Comparison of ENCODE assay signal across 21 cellular contexts in genomic region chr1:115546846-115547245, GRCh38.
DNase-seq lines count a peak whose midpoint lies in the region; ATAC-seq and TF ChIP-seq lines count a peak whose summit lies in the region.
"Had no signal": no experiment of that assay in that cellular context is flagged by ENCODE, and none has a peak within 500 bp of the region (broad histone marks: within the 10 kb centered on the region; RNA-seq: fewer than 3 reads in every experiment).

No MANE protein-coding gene starts in this region.

- CTCF ChIA-PET in RWPE1 (lab: Yijun Ruan, JAX) (no interaction called here), WTC11 (lab: Charles Lee) (interaction anchor here (1.8 kb wide), 1 partner anchor 49 kb away, joined by 11 read pairs; no protein-coding TSS in a partner anchor)

- H3K23ac ChIP-seq in trophoblast cell (ENCODE audit: low read length): no peak overlapping the region

- no peak for TF ChIP-seq CTCF in RWPE1 (conservative IDR thresholded peaks at IDR 0.05; ENCODE audit: low read depth)
- no peak for TF ChIP-seq CTCF in WTC11 (IDR thresholded peaks at IDR 0.05)

- H3K9ac ChIP-seq in GM23248 (no peak overlapping the region), trophoblast cell (ENCODE audit: low read length) (no peak overlapping the region)
- H3K9ac ChIP-seq: KMS-11 had no signal

- ATAC-seq in WTC11: no peak
- no peak for ATAC-seq in GM19035 (IDR thresholded peaks at IDR 0.05; ENCODE audit: unreplicated experiment)
- ATAC-seq: natural killer cell; stimulated activated naive B cell treated with anti-CD40 and anti-IgM and Interleukin-4, amounts not matched to agents 10 μg/mL and 1 μg/mL and 100 μg/mL, for 72 hours had no signal

- H3K27me3 ChIP-seq in GM23248 (replicated peaks; ENCODE audit: insufficient read depth) (no peaks in the 10 kb centered on the region), trophoblast cell (ENCODE audit: insufficient read depth, low read length) (no peaks in the 10 kb centered on the region)
- H3K27me3 ChIP-seq: heart left ventricle had no signal

- H2AK5ac ChIP-seq in trophoblast cell (ENCODE audit: low read length): peak overlapping the region; percentile 75

- H3K4me1 ChIP-seq in GM23248 (ENCODE audit: insufficient read depth) (peaks cover 22% of the 10 kb centered on the region), trophoblast cell (ENCODE audit: control insufficient read depth in 1 of 2, insufficient read depth in 2 of 2, low read length in 2 of 2) (peaks cover 9% of the 10 kb centered on the region in 2 experiments)

- H3K79me2 ChIP-seq in GM23248 (ENCODE audit: insufficient read depth) (no peaks in the 10 kb centered on the region), trophoblast cell (ENCODE audit: control insufficient read depth, insufficient read depth, low read length, poor library complexity) (peaks cover 4% of the 10 kb centered on the region)

- H3K36me3 Mint-ChIP-seq in WTC11: no peaks in the 10 kb centered on the region
- H3K36me3 Mint-ChIP-seq: activated CD4-positive, alpha-beta memory T cell treated with anti-CD3 and anti-CD28 coated beads for 36 hours; activated naive CD4-positive, alpha-beta T cell treated with anti-CD3 and anti-CD28 coated beads, Interleukin-2, amount 50 U/mL, for 72 hours; CD14-positive monocyte; natural killer cell; stimulated activated naive B cell treated with anti-CD40 and anti-IgM and Interleukin-4, amounts not matched to agents 10 μg/mL and 1 μg/mL and 100 μg/mL, for 72 hours had no signal

- peaks cover 17% of the 10 kb centered on the region for H3K4me1 Mint-ChIP-seq in WTC11
- H3K4me1 Mint-ChIP-seq: CD14-positive monocyte; natural killer cell; stimulated activated naive B cell treated with anti-CD40 and anti-IgM and Interleukin-4, amounts not matched to agents 10 μg/mL and 1 μg/mL and 100 μg/mL, for 72 hours had no signal

- peaks cover 21% of the 10 kb centered on the region for H3F3A ChIP-seq in GM23248 (ENCODE audit: insufficient read depth)

- H2BK12ac ChIP-seq in trophoblast cell (ENCODE audit: low read length): peak overlapping the region; percentile 83

- POLR2A ChIA-PET in RWPE1 (lab: Yijun Ruan, JAX; ENCODE audit: low non-redundant PET) (no interaction called here), WTC11 (lab: Charles Lee) (no interaction called here)

- H3K9me3 ChIP-seq in GM23248 (ENCODE audit: low read depth) (no peaks in the 10 kb centered on the region), trophoblast cell (ENCODE audit: insufficient read depth, low read depth, low read length) (no peaks in the 10 kb centered on the region)
- H3K9me3 ChIP-seq: heart left ventricle had no signal

- DNase-seq in GM23248 (no peak), RWPE1 (ENCODE audit: low spot score) (no peak), epithelial cell of prostate (ENCODE audit: low read depth, low spot score) (no peak), trophoblast cell (peak in 1 of 2 donors; percentile 4), cerebellar cortex (ENCODE audit: low spot score) (no peak), WTC11 (ENCODE audit: low spot score) (no peak), NCI-H187 treated with DMSO at 0.1 percent for 48 hours (lab: John Stamatoyannopoulos, UW) (no peak)
- DNase-seq: activated CD4-positive, alpha-beta memory T cell treated with anti-CD3 and anti-CD28 coated beads for 36 hours; activated CD8-positive, alpha-beta memory T cell treated with anti-CD3 and anti-CD28 coated beads, Interleukin-2, amount 50 U/mL, for 48 hours; EL; MV-4-11; natural killer cell; stimulated activated CD4-positive, alpha-beta T cell treated with anti-CD3 and anti-CD28 coated beads, Interleukin-12 subunit alpha, Interleukin-12 subunit beta, amount 100 ng/mL, for 4 hours; stimulated activated CD4-positive, alpha-beta T cell treated with anti-CD3 and anti-CD28 coated beads, Interleukin-4, amount 100 ng/mL, for 24 hours; stimulated activated naive B cell treated with anti-CD40 and anti-IgM and Interleukin-4, amounts not matched to agents 10 μg/mL and 1 μg/mL and 100 μg/mL, for 72 hours had no signal

- H2AFZ ChIP-seq in GM23248 (no peak overlapping the region), trophoblast cell (ENCODE audit: insufficient read depth, low read length, poor library complexity) (no peak overlapping the region)

- no peaks in the 10 kb centered on the region for H3K9me2 ChIP-seq in GM23248 (ENCODE audit: insufficient read depth)

- H3K9me3 Mint-ChIP-seq in WTC11: peaks cover 10% of the 10 kb centered on the region; the same call in 1 of the 2 replicates
- H3K9me3 Mint-ChIP-seq: activated CD4-positive, alpha-beta memory T cell treated with anti-CD3 and anti-CD28 coated beads for 36 hours; activated naive CD4-positive, alpha-beta T cell treated with anti-CD3 and anti-CD28 coated beads, Interleukin-2, amount 50 U/mL, for 72 hours; activated T-helper 2 cell treated with anti-CD3 and anti-CD28 coated beads, Interferon-gamma antibody, Interleukin-2, Interleukin-4, amounts not matched to agents 10 μg/mL and 5 μg/mL and 100 μg/mL, durations not matched to agents 14 hours and 24 hours and 36 hours; natural killer cell had no signal

- H3K4ac ChIP-seq in trophoblast cell (ENCODE audit: low read depth, low read length): no peak overlapping the region

- H3K36me3 ChIP-seq in GM23248 (ENCODE audit: low read depth) (no peaks in the 10 kb centered on the region), trophoblast cell (ENCODE audit: control insufficient read depth in 1 of 2, insufficient read depth in 2 of 2, low read length in 2 of 2) (no peaks in the 10 kb centered on the region)
- H3K36me3 ChIP-seq: heart left ventricle had no signal

- WGBS in GM23248 (ENCODE audit: low coverage in 1 of 2, low lambda C conversion rate in 2 of 2, missing lambda C conversion rate in 2 of 2), 2 experiments: 92 to 97% methylated on average over 2 of the region's 2 CpGs
- no CpG with 5 or more reads among the region's 2 CpGs for WGBS in trophoblast cell (ENCODE audit: extremely low coverage, insufficient coverage, insufficient read length)

- peaks cover 12% of the 10 kb centered on the region for H3K79me1 ChIP-seq in trophoblast cell (ENCODE audit: low read length)

- peak overlapping the region; percentile 89 for H2BK5ac ChIP-seq in trophoblast cell (ENCODE audit: low read depth, low read length, poor library complexity)

- H3K14ac ChIP-seq in trophoblast cell (ENCODE audit: low read length): peak overlapping the region; percentile 50

- no peak overlapping the region for H3K4me3 Mint-ChIP-seq in WTC11
- H3K4me3 Mint-ChIP-seq: activated CD4-positive, alpha-beta memory T cell treated with anti-CD3 and anti-CD28 coated beads for 36 hours; CD14-positive monocyte; natural killer cell; stimulated activated naive B cell treated with anti-CD40 and anti-IgM and Interleukin-4, amounts not matched to agents 10 μg/mL and 1 μg/mL and 100 μg/mL, for 72 hours had no signal

- peak overlapping the region; percentile 3 for H2BK120ac ChIP-seq in trophoblast cell (ENCODE audit: insufficient read depth, low read length, poor library complexity)

- peak overlapping the region; percentile 65 for H4K91ac ChIP-seq in trophoblast cell (ENCODE audit: low read depth, low read length)

- H3K27ac Mint-ChIP-seq in WTC11: no peak overlapping the region
- H3K27ac Mint-ChIP-seq: activated CD4-positive, alpha-beta memory T cell treated with anti-CD3 and anti-CD28 coated beads for 36 hours; activated naive CD4-positive, alpha-beta T cell treated with anti-CD3 and anti-CD28 coated beads, Interleukin-2, amount 50 U/mL, for 72 hours; activated T-helper 2 cell treated with anti-CD3 and anti-CD28 coated beads, Interferon-gamma antibody, Interleukin-2, Interleukin-4, amounts not matched to agents 10 μg/mL and 5 μg/mL and 100 μg/mL, durations not matched to agents 14 hours and 24 hours and 36 hours; CD14-positive monocyte; natural killer cell; stimulated activated naive B cell treated with anti-CD40 and anti-IgM and Interleukin-4, amounts not matched to agents 10 μg/mL and 1 μg/mL and 100 μg/mL, for 72 hours had no signal

- H3K4me3 ChIP-seq in GM23248 (no peak overlapping the region), trophoblast cell (ENCODE audit: low read depth, low read length) (no peak overlapping the region)
- H3K4me3 ChIP-seq: heart left ventricle had no signal

- no peaks in the 10 kb centered on the region; the same call in 1 of the 2 replicates for H3K27me3 Mint-ChIP-seq in WTC11 (ENCODE audit: low read depth)

- H4K20me1 ChIP-seq in GM23248 (ENCODE audit: insufficient read depth): no peaks in the 10 kb centered on the region

- in situ Hi-C loops in GM23248 (cut with MboI): no loop called here

- H3K27ac ChIP-seq in GM23248 (peak overlapping the region; percentile 84), RWPE1 (peak overlapping the region; percentile 29; the same call in 1 of the 2 replicates), epithelial cell of prostate (peak overlapping the region; percentile 85), trophoblast cell (ENCODE audit: low read depth, low read length) (peak overlapping the region; percentile 87)
- H3K27ac ChIP-seq: KMS-11 had no signal

- peak overlapping the region; percentile 44 for H3K18ac ChIP-seq in trophoblast cell (ENCODE audit: low read length)

- H3K4me2 ChIP-seq in GM23248 (ENCODE audit: unreplicated experiment) (peak overlapping the region; percentile 43), trophoblast cell (ENCODE audit: low read length) (no peak overlapping the region)
- H3K4me2 ChIP-seq: KMS-11 had no signal

- H4K8ac ChIP-seq in trophoblast cell (ENCODE audit: low read depth, low read length): no peak overlapping the region

- no peak overlapping the region for H4K12ac ChIP-seq in trophoblast cell (ENCODE audit: low read depth, low read length)

TF ChIP-seq in WTC11, 78 proteins besides CTCF, POLR2A, EP300 and RAD21 (continues in another document):
- TF ChIP-seq ZNF219 (CRISPR knock-in tag; IDR thresholded peaks at IDR 0.05; ENCODE audit: borderline replicate concordance) (no peak), ZBTB21 (CRISPR knock-in tag; IDR thresholded peaks at IDR 0.05; ENCODE audit: borderline replicate concordance) (no peak), ZNF121 (CRISPR knock-in tag; IDR thresholded peaks at IDR 0.05) (no peak), NFYB (CRISPR knock-in tag; conservative IDR thresholded peaks at IDR 0.05; ENCODE audit: low read depth) (no peak), KAT7 (CRISPR knock-in tag; IDR thresholded peaks at IDR 0.05; ENCODE audit: borderline replicate concordance) (no peak)

Comparison
In these comparisons a context has a peak if more than half of its experiments do, and no peak if none do; other contexts are left out.
1. H3K27ac ChIP-seq: peak in every context shown above with its lines; median percentile 87 in trophoblast cell; 85 in epithelial cell of prostate; 84 in GM23248; 29 in RWPE1.